9 cellular contexts compared by ENCODE assay signal in the genomic region with DNA sequence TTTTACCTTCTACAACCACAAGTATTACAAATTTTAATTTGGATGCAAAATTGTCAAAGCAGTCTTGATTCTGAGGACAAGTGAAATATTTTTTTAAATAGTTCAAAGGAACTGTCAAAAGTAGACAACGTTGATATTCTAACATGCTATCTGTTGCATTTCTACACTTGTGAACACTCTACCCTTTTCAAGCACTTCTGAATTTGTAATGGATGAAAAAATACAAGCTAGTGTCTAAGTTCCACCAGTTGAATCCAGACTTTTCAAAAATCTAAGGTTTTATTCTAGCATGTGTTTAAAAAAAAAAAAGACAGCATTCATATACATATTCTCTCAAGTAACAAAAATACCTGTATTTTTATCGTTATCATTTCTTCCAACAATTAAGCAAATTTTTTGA. TPM values are rescaled to one million over a fixed set of nuclear protein-coding genes. Genes with fewer than 3 reads are reported as not detected.
DNase-seq lines count a peak whose midpoint lies in the region; ATAC-seq, FAIRE-seq and TF ChIP-seq lines count a peak whose summit lies in the region.
"Had no signal": no experiment of that assay in that cellular context is flagged by ENCODE, and none has a peak within 500 bp of the region (broad histone marks: within the 10 kb centered on the region; RNA-seq: fewer than 3 reads in every experiment).

No MANE protein-coding gene starts in this region.

- H3K36me3 ChIP-seq in hepatocyte (replicated peaks; ENCODE audit: insufficient read depth, low read depth) (no peaks in the 10 kb centered on the region), spleen (peaks cover 0 to 23% (median 0%) of the 10 kb centered on the region in 6 donors), sigmoid colon (no peaks in the 10 kb centered on the region)

- H3K9me3 Mint-ChIP-seq in T-helper 2 cell treated with Interferon-gamma antibody and Interleukin-4, amounts not matched to agents 5 μg/mL and 100 μg/mL, for 36 hours, result no peaks in the 10 kb centered on the region
- no peaks in the 10 kb centered on the region for H3K9me3 Mint-ChIP-seq in WTC11

- no peaks in the 10 kb centered on the region for H3K27me3 ChIP-seq in hepatocyte
- no peaks in the 10 kb centered on the region for H3K27me3 ChIP-seq in spleen (replicated peaks in 1 of 7)
- no peaks in the 10 kb centered on the region for H3K27me3 ChIP-seq in sigmoid colon

- FAIRE-seq in HTR-8/SVneo (lab: Jason Lieb, UNC), result no peak

- H3K79me2 ChIP-seq in hepatocyte, result peaks cover 82% of the 10 kb centered on the region

- H3K27me3 Mint-ChIP-seq in T-helper 2 cell treated with Interferon-gamma antibody and Interleukin-4, amounts not matched to agents 5 μg/mL and 100 μg/mL, for 36 hours (ENCODE audit: low read depth), result no peaks in the 10 kb centered on the region
- H3K27me3 Mint-ChIP-seq in WTC11 (ENCODE audit: low read depth), result no peaks in the 10 kb centered on the region

- intact Hi-C loops in spleen (cut with DNase I; ENCODE audit: low total_unique reads) (loop anchor here (10.0 kb wide), 1 partner anchor 71 kb away; no protein-coding TSS in a partner anchor), sigmoid colon (cut with DNase I) (loop anchor here (5.0 kb wide), 3 partner anchors 54 to 176 kb away; a partner anchor contains a TSS)

- ATAC-seq in WTC11, result no peak
- no peak for ATAC-seq in GM21619 (IDR thresholded peaks at IDR 0.05; ENCODE audit: unreplicated experiment)

- TF ChIP-seq EP300 in sigmoid colon (IDR thresholded peaks at IDR 0.05), result no peak

- DNase-seq in T-helper 2 cell treated with Interferon-gamma antibody and Interleukin-4, amounts not matched to agents 5 μg/mL and 100 μg/mL, for 36 hours (ENCODE audit: low spot score), result no peak
- DNase-seq in T-helper 2 cell (no peak), WTC11 (ENCODE audit: low spot score) (no peak), hepatocyte (ENCODE audit: low spot score) (no peak), spleen (no peak), HTR-8/SVneo (ENCODE audit: insufficient read length, low spot score) (no peak), sigmoid colon (no peak)
- DNase-seq: kidney glomerular epithelial cell had no signal

- H3K4me1 ChIP-seq in hepatocyte (ENCODE audit: insufficient read depth) (peaks cover 30% of the 10 kb centered on the region), spleen (peaks cover 57 to 78% (median 67%) of the 10 kb centered on the region in 6 donors), sigmoid colon (peaks cover 6 to 65% (median 57%) of the 10 kb centered on the region in 4 donors)

- peak overlapping the region; percentile 86 for H3K4me2 ChIP-seq in hepatocyte

- TF ChIP-seq CTCF in WTC11 (IDR thresholded peaks at IDR 0.05) (no peak), hepatocyte (IDR thresholded peaks at IDR 0.05; ENCODE audit: poor library complexity) (no peak), spleen (IDR thresholded peaks at IDR 0.05 in 8 of 11, conservative IDR thresholded peaks at IDR 0.05 in 3 of 11) (no peak), sigmoid colon (IDR thresholded peaks at IDR 0.05) (no peak)

- H3K4me3 ChIP-seq in hepatocyte (peak overlapping the region; percentile 68), spleen (peak overlapping the region in 7 of 8 donors; percentile 62 to 97 (median 90)), sigmoid colon (peak overlapping the region in 1 of 4 donors; percentile 95)

- POLR2A ChIA-PET in WTC11 (lab: Charles Lee), result no interaction called here

- no peaks in the 10 kb centered on the region for H3K9me2 ChIP-seq in hepatocyte (replicated peaks; ENCODE audit: insufficient read depth)

- peak overlapping the region; percentile 92 for H3K27ac Mint-ChIP-seq in T-helper 2 cell treated with Interferon-gamma antibody and Interleukin-4, amounts not matched to agents 5 μg/mL and 100 μg/mL, for 36 hours
- peak overlapping the region; percentile 86 for H3K27ac Mint-ChIP-seq in WTC11

- H4K20me1 ChIP-seq in hepatocyte (ENCODE audit: insufficient read depth, poor library complexity, severe bottlenecking), result peaks cover 72% of the 10 kb centered on the region

- peaks cover 34% of the 10 kb centered on the region for H3K36me3 Mint-ChIP-seq in T-helper 2 cell treated with Interferon-gamma antibody and Interleukin-4, amounts not matched to agents 5 μg/mL and 100 μg/mL, for 36 hours (ENCODE audit: low read depth)
- peaks cover 28% of the 10 kb centered on the region for H3K36me3 Mint-ChIP-seq in WTC11

- peak overlapping the region; percentile 97 for H3K4me3 Mint-ChIP-seq in T-helper 2 cell treated with Interferon-gamma antibody and Interleukin-4, amounts not matched to agents 5 μg/mL and 100 μg/mL, for 36 hours
- peak overlapping the region; percentile 98 for H3K4me3 Mint-ChIP-seq in WTC11

- TF ChIP-seq POLR2A in spleen (IDR thresholded peaks at IDR 0.05), result no peak
- no peak for TF ChIP-seq POLR2A in sigmoid colon (IDR thresholded peaks at IDR 0.05)

- 62% methylated on average over 2 of the region's 2 CpGs for WGBS in hepatocyte (ENCODE audit: low lambda C conversion rate, missing lambda C conversion rate)
- 19 to 37% (median 31%) methylated on average over 2 of the region's 2 CpGs for WGBS in spleen, 5 donors
- 12 to 27% methylated on average over 2 of the region's 2 CpGs for WGBS in sigmoid colon, 2 donors

- no peaks in the 10 kb centered on the region for H3K9me3 ChIP-seq in hepatocyte (ENCODE audit: low read depth)
- no peaks in the 10 kb centered on the region for H3K9me3 ChIP-seq in spleen
- no peaks in the 10 kb centered on the region for H3K9me3 ChIP-seq in sigmoid colon

- H3K27ac ChIP-seq in hepatocyte, result no peak overlapping the region
- H3K27ac ChIP-seq in spleen, result peak overlapping the region in 7 of 8 donors; percentile 95 to 100 (median 98)
- peak overlapping the region in 2 of 4 donors; percentile 97 to 98 for H3K27ac ChIP-seq in sigmoid colon

- CTCF ChIA-PET in WTC11 (lab: Charles Lee), result no interaction called here

- no peak overlapping the region for H2AFZ ChIP-seq in hepatocyte

- H3K4me1 Mint-ChIP-seq in T-helper 2 cell treated with Interferon-gamma antibody and Interleukin-4, amounts not matched to agents 5 μg/mL and 100 μg/mL, for 36 hours (ENCODE audit: low read depth), result peaks cover 40% of the 10 kb centered on the region
- peaks cover 33% of the 10 kb centered on the region for H3K4me1 Mint-ChIP-seq in WTC11

TF ChIP-seq in WTC11, 78 proteins besides CTCF, POLR2A, EP300 and RAD21:
- TF ChIP-seq, protein P1, sequence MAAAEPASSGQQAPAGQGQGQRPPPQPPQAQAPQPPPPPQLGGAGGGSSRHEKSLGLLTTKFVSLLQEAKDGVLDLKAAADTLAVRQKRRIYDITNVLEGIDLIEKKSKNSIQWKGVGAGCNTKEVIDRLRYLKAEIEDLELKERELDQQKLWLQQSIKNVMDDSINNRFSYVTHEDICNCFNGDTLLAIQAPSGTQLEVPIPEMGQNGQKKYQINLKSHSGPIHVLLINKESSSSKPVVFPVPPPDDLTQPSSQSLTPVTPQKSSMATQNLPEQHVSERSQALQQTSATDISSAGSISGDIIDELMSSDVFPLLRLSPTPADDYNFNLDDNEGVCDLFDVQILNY (CRISPR knock-in tag; IDR thresholded peaks at IDR 0.05), result no peak
- TF ChIP-seq FOXP1 (CRISPR knock-in tag; IDR thresholded peaks at IDR 0.05; ENCODE audit: borderline replicate concordance) (no peak), SOX15 (CRISPR knock-in tag; IDR thresholded peaks at IDR 0.05) (no peak), FOXK1 (CRISPR knock-in tag; IDR thresholded peaks at IDR 0.05) (no peak), SP1 (CRISPR knock-in tag; conservative IDR thresholded peaks at IDR 0.05) (no peak), JAZF1 (CRISPR knock-in tag; IDR thresholded peaks at IDR 0.05) (no peak), RELA (CRISPR knock-in tag; IDR thresholded peaks at IDR 0.05; ENCODE audit: borderline replicate concordance) (no peak), ESRRA (CRISPR knock-in tag; IDR thresholded peaks at IDR 0.05; ENCODE audit: borderline replicate concordance) (no peak), ZNF219 (CRISPR knock-in tag; IDR thresholded peaks at IDR 0.05; ENCODE audit: borderline replicate concordance) (no peak), MXD4 (CRISPR knock-in tag; IDR thresholded peaks at IDR 0.05; ENCODE audit: borderline replicate concordance) (no peak), ZNF416 (CRISPR knock-in tag; IDR thresholded peaks at IDR 0.05) (no peak), CBFB (CRISPR knock-in tag; IDR thresholded peaks at IDR 0.05; ENCODE audit: low read depth) (no peak)
- TF ChIP-seq, protein P2, sequence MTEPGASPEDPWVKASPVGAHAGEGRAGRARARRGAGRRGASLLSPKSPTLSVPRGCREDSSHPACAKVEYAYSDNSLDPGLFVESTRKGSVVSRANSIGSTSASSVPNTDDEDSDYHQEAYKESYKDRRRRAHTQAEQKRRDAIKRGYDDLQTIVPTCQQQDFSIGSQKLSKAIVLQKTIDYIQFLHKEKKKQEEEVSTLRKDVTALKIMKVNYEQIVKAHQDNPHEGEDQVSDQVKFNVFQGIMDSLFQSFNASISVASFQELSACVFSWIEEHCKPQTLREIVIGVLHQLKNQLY (CRISPR knock-in tag; IDR thresholded peaks at IDR 0.05), result no peak

RNA-seq across cellular contexts. Expression of a gene that starts 2.1 kb away (rescaled TPM):
- total RNA-seq in WTC11 (2021), result 30.2 to 35.7 TPM (median 32.8 TPM) in 3 replicates
- 35.0 and 44.7 TPM in 2 replicates for total RNA-seq in hepatocyte
- polyA plus RNA-seq in hepatocyte, result 29.4 and 45.2 TPM in 2 replicates
- total RNA-seq in spleen, result 10 to 100 TPM; 61.4 to 82.0 (median 67.5) TPM
- 10 to 100 TPM; 13.2 to 21.0 (median 20.5) TPM for polyA plus RNA-seq in spleen
- total RNA-seq in sigmoid colon, result 10 to 100 TPM; 30.1 to 41.7 (median 38.4) TPM
- 10 to 100 TPM in 1 of 3 donors, 1 to 10 TPM in 2; 8.1 to 15.9 (median 9.0) TPM for polyA plus RNA-seq in sigmoid colon

RNA-seq across cellular contexts. Expression of a gene that starts 2.5 kb away (rescaled TPM):
- total RNA-seq in WTC11 (2021) (37.3 to 43.5 TPM (median 39.2 TPM) in 3 replicates), hepatocyte (32.6 and 40.6 TPM in 2 replicates), spleen (10 to 100 TPM; 23.6 to 34.9 (median 25.9) TPM), sigmoid colon (10 to 100 TPM; 29.5 to 35.7 (median 30.8) TPM)
- polyA plus RNA-seq in hepatocyte (36.3 and 40.6 TPM in 2 replicates), spleen (10 to 100 TPM; 24.6 to 27.7 (median 25.7) TPM), sigmoid colon (10 to 100 TPM; 16.6 to 33.6 (median 28.9) TPM)

RNA-seq across cellular contexts. Expression of a gene that starts 41.4 kb away (rescaled TPM):
- 33.3 to 40.1 TPM (median 34.8 TPM) in 3 replicates for total RNA-seq in WTC11 (2021)
- 17.4 and 21.5 TPM in 2 replicates for total RNA-seq in hepatocyte
- 42.4 and 43.9 TPM in 2 replicates for polyA plus RNA-seq in hepatocyte
- total RNA-seq in spleen, result 10 to 100 TPM; 14.1 to 30.0 (median 18.6) TPM
- polyA plus RNA-seq in spleen, result 10 to 100 TPM; 13.6 to 18.6 (median 16.6) TPM
- 10 to 100 TPM; 16.3 to 21.9 (median 17.7) TPM for total RNA-seq in sigmoid colon
- polyA plus RNA-seq in sigmoid colon, result 10 to 100 TPM; 14.4 to 24.3 (median 14.6) TPM
